Comparison of ENCODE assay signal across 15 cellular contexts in genomic region chr1:9719978-9720722, GRCh38.
DNase-seq lines count a peak whose midpoint lies in the region; ATAC-seq, FAIRE-seq and TF ChIP-seq lines count a peak whose summit lies in the region.
"Had no signal": no experiment of that assay in that cellular context is flagged by ENCODE, and none has a peak within 500 bp of the region (broad histone marks: within the 10 kb centered on the region; RNA-seq: fewer than 3 reads in every experiment).

No MANE protein-coding gene starts in this region.

- H3K9me3 Mint-ChIP-seq in endodermal cell: peaks cover 10% of the 10 kb centered on the region
- peaks cover 0 to 5% of the 10 kb centered on the region in 2 donors for H3K9me3 Mint-ChIP-seq in stimulated activated naive B cell treated with anti-CD40 and anti-IgM and Interleukin-4, amounts not matched to agents 10 μg/mL and 1 μg/mL and 100 μg/mL, for 72 hours

- BruUV-seq in mammary epithelial cell (replicated peaks; lab: Mats Ljungman, UMichigan) (no TSS peak), OCI-LY7 (replicated peaks; lab: Mats Ljungman, UMichigan) (no TSS peak)

- TF ChIP-seq POLR2A in breast epithelium (IDR thresholded peaks at IDR 0.05): no peak

- H3K9me2 ChIP-seq in OCI-LY7 (ENCODE audit: insufficient read depth, low read length): no peaks in the 10 kb centered on the region

- H3K27ac ChIP-seq in mammary epithelial cell (ENCODE audit: insufficient read depth, low read depth, low read length) (no peak overlapping the region), breast epithelium (no peak overlapping the region), OCI-LY7 (ENCODE audit: low read depth, low read length, poor library complexity, severe bottlenecking) (no peak overlapping the region), endodermal cell (ENCODE audit: low read depth, low read length) (no peak overlapping the region)

- dilution Hi-C loops in mammary epithelial cell (cut with HindIII; ENCODE audit: low sequenced_read_pairs): no loop called here

- H3K27ac Mint-ChIP-seq in endodermal cell: no peak overlapping the region
- H3K27ac Mint-ChIP-seq in stimulated activated naive B cell treated with anti-CD40 and anti-IgM and Interleukin-4, amounts not matched to agents 10 μg/mL and 1 μg/mL and 100 μg/mL, for 72 hours: peak overlapping the region; percentile 88

- H3K9me3 ChIP-seq in mammary epithelial cell (replicated peaks; ENCODE audit: insufficient read depth, low read length): no peaks in the 10 kb centered on the region
- H3K9me3 ChIP-seq in breast epithelium: peaks cover 0 to 7% of the 10 kb centered on the region in 2 donors
- H3K9me3 ChIP-seq in OCI-LY7 (ENCODE audit: low read length): no peaks in the 10 kb centered on the region
- peaks cover 12% of the 10 kb centered on the region for H3K9me3 ChIP-seq in endodermal cell (ENCODE audit: control insufficient read depth, low read length)
- H3K9me3 ChIP-seq: MG63 had no signal

- H3K4me2 ChIP-seq in mammary epithelial cell (ENCODE audit: insufficient read depth, low read depth, low read length) (peak overlapping the region; percentile 70), OCI-LY7 (ENCODE audit: low read length) (no peak overlapping the region)

- DNase-seq in mammary epithelial cell (no peak), breast epithelium (ENCODE audit: low spot score in 2 of 2) (no peak), OCI-LY7 (ENCODE audit: low spot score) (no peak), endodermal cell (peak; percentile 75), SIG-M5 treated with dmso at 0.1 percent for 504 hours (lab: John Stamatoyannopoulos, UW; ENCODE audit: unreplicated experiment) (no peak), NCI-H446 (lab: John Stamatoyannopoulos, UW) (no peak), frontal cortex (ENCODE audit: low spot score in 2 of 2) (no peak)
- no peak for DNase-seq in stimulated activated naive B cell treated with anti-CD40 and anti-IgM and Interleukin-4, amounts not matched to agents 10 μg/mL and 1 μg/mL and 100 μg/mL, for 72 hours
- DNase-seq: C1 segment of cervical spinal cord; GF-D8; left cardiac atrium; MG63; stimulated activated CD4-positive, alpha-beta T cell treated with anti-CD3 and anti-CD28 coated beads, Interleukin-4, amount 100 ng/mL, for 4 hours; stimulated activated naive CD4-positive, alpha-beta T cell treated with Interleukin-2 at 50 U/mL for 16 hours had no signal

- no peak overlapping the region for H3K9ac ChIP-seq in mammary epithelial cell (ENCODE audit: insufficient read depth, low read length)
- H3K9ac ChIP-seq in endodermal cell (ENCODE audit: extremely low read depth, low read length, poor library complexity, severe bottlenecking): no peak overlapping the region

- no peak overlapping the region for H3K4me3 Mint-ChIP-seq in endodermal cell
- peak overlapping the region in 1 of 2 donors; percentile 32 for H3K4me3 Mint-ChIP-seq in stimulated activated naive B cell treated with anti-CD40 and anti-IgM and Interleukin-4, amounts not matched to agents 10 μg/mL and 1 μg/mL and 100 μg/mL, for 72 hours

- 91% methylated on average over 21 of the region's 36 CpGs for WGBS in mammary epithelial cell (ENCODE audit: low coverage, missing lambda C conversion rate)
- 93 to 97% methylated on average over 13 to 32 of the region's 36 CpGs for WGBS in endodermal cell (ENCODE audit: insufficient coverage in 1 of 2, insufficient read length in 1 of 2), 2 experiments

- no peak for FAIRE-seq in frontal cortex (lab: Jason Lieb, UNC)
- FAIRE-seq: endothelial cell of umbilical vein had no signal

- H3K79me2 ChIP-seq in mammary epithelial cell (ENCODE audit: insufficient read depth, low read length) (no peaks in the 10 kb centered on the region), OCI-LY7 (ENCODE audit: insufficient read depth, low read depth, low read length) (peaks cover 5% of the 10 kb centered on the region; the same call in 1 of the 2 replicates)

- H3K27me3 ChIP-seq in mammary epithelial cell (ENCODE audit: insufficient read depth, low read length) (no peaks in the 10 kb centered on the region), breast epithelium (no peaks in the 10 kb centered on the region), endodermal cell (ENCODE audit: control insufficient read depth, insufficient read depth, low read length, poor library complexity, severe bottlenecking) (no peaks in the 10 kb centered on the region)
- H3K27me3 ChIP-seq: MG63 had no signal

- H3K4me1 ChIP-seq in mammary epithelial cell (ENCODE audit: insufficient read depth, low read length) (peaks cover 56% of the 10 kb centered on the region), breast epithelium (no peaks in the 10 kb centered on the region), OCI-LY7 (ENCODE audit: insufficient read depth, low read length, poor library complexity, severe bottlenecking) (peaks cover 41% of the 10 kb centered on the region), endodermal cell (ENCODE audit: control insufficient read depth, insufficient read depth, low read length) (no peaks in the 10 kb centered on the region)

- H3K36me3 ChIP-seq in mammary epithelial cell (ENCODE audit: insufficient read depth, low read length) (peaks cover 5% of the 10 kb centered on the region), breast epithelium (no peaks in the 10 kb centered on the region), OCI-LY7 (ENCODE audit: insufficient read depth, low read length) (peaks cover 29% of the 10 kb centered on the region), endodermal cell (ENCODE audit: control insufficient read depth, insufficient read depth, low read length) (no peaks in the 10 kb centered on the region)
- H3K36me3 ChIP-seq: MG63 had no signal

- H3K4me1 Mint-ChIP-seq in endodermal cell: peaks cover 9% of the 10 kb centered on the region
- peaks cover 46 to 71% of the 10 kb centered on the region in 2 donors for H3K4me1 Mint-ChIP-seq in stimulated activated naive B cell treated with anti-CD40 and anti-IgM and Interleukin-4, amounts not matched to agents 10 μg/mL and 1 μg/mL and 100 μg/mL, for 72 hours

- H4K20me1 ChIP-seq in mammary epithelial cell (ENCODE audit: insufficient read depth, low read length): no peaks in the 10 kb centered on the region
- H4K20me1 ChIP-seq in OCI-LY7 (ENCODE audit: insufficient read depth, low read length): no peaks in the 10 kb centered on the region

- intact Hi-C loops in mammary epithelial cell (cut with micrococcal nuclease): loop anchor here (1.0 to 2.0 kb wide), 3 partner anchors 19 to 93 kb away; no protein-coding TSS in a partner anchor
- intact Hi-C loops in breast epithelium (cut with DNase I; ENCODE audit: low total_unique reads): no loop called here
- intact Hi-C loops in OCI-LY7 (cut with micrococcal nuclease; ENCODE audit: unreplicated experiment): no loop called here

- CTCF ChIA-PET in mammary epithelial cell (lab: Charles Lee; ENCODE audit: low non-redundant PET): interaction anchor here (0.6 kb wide), 1 partner anchor 46 kb away, joined by 3 read pairs; no protein-coding TSS in a partner anchor
- CTCF ChIA-PET in OCI-LY7 (lab: Charles Lee; ENCODE audit: unreplicated experiment): interaction anchor here (0.5 kb wide), 1 partner anchor 162 kb away, joined by 3 read pairs; no protein-coding TSS in a partner anchor

- no peaks in the 10 kb centered on the region for H3K27me3 Mint-ChIP-seq in endodermal cell (ENCODE audit: insufficient read depth)
- H3K27me3 Mint-ChIP-seq in stimulated activated naive B cell treated with anti-CD40 and anti-IgM and Interleukin-4, amounts not matched to agents 10 μg/mL and 1 μg/mL and 100 μg/mL, for 72 hours: no peaks in the 10 kb centered on the region

- H2AFZ ChIP-seq in mammary epithelial cell (ENCODE audit: low read depth, low read length) (no peak overlapping the region), OCI-LY7 (ENCODE audit: low read length) (no peak overlapping the region)

- H3K4me3 ChIP-seq in mammary epithelial cell (replicated peaks in 1 of 3; ENCODE audit: insufficient read depth in 1 of 3, low read depth in 2 of 3, low read length in 3 of 3) (no peak overlapping the region), breast epithelium (no peak overlapping the region), OCI-LY7 (ENCODE audit: low read depth, low read length, poor library complexity, severe bottlenecking) (no peak overlapping the region), endodermal cell (ENCODE audit: low read length) (no peak overlapping the region)
- H3K4me3 ChIP-seq: MG63 had no signal

- TF ChIP-seq CTCF in mammary epithelial cell (conservative IDR thresholded peaks at IDR 0.05 in 1 of 2, IDR thresholded peaks at IDR 0.05 in 1 of 2; ENCODE audit: extremely low read depth in 1 of 2, insufficient read depth in 1 of 2, low read depth in 1 of 2, low read length in 2 of 2) (no peak), breast epithelium (IDR thresholded peaks at IDR 0.05) (no peak), OCI-LY7 (conservative IDR thresholded peaks at IDR 0.05; ENCODE audit: low read length) (peak; percentile 47), endodermal cell (conservative IDR thresholded peaks at IDR 0.05) (peak; percentile 52)

- H3K36me3 Mint-ChIP-seq in endodermal cell (ENCODE audit: low read depth): peaks cover 31% of the 10 kb centered on the region
- peaks cover 73 to 84% of the 10 kb centered on the region in 2 donors for H3K36me3 Mint-ChIP-seq in stimulated activated naive B cell treated with anti-CD40 and anti-IgM and Interleukin-4, amounts not matched to agents 10 μg/mL and 1 μg/mL and 100 μg/mL, for 72 hours

- POLR2A ChIA-PET in OCI-LY7 (lab: Charles Lee): interaction anchor here (0.6 to 1.0 kb wide), 2 partner anchors 141 to 231 kb away, joined by 4 to 6 read pairs; no protein-coding TSS in a partner anchor

- ATAC-seq in stimulated activated naive B cell treated with anti-CD40 and anti-IgM and Interleukin-4, amounts not matched to agents 10 μg/mL and 1 μg/mL and 100 μg/mL, for 72 hours (replicated peaks): no peak
- ATAC-seq: left cardiac atrium had no signal

- in situ Hi-C loops in mammary epithelial cell (cut with MboI; ENCODE audit: low sequenced_read_pairs in 2 of 2): no loop called here

Comparison
In these comparisons a context has a peak if more than half of its experiments do, and no peak if none do; other contexts are left out.
1. CTCF ChIP-seq: peak in OCI-LY7 (single experiment) and endodermal cell (single experiment); none in mammary epithelial cell (0 of 2) and breast epithelium (0 of 3).